ENCODE assay signal across 22 cellular contexts in genomic region chr1:208934933-208935332, GRCh38.
A peak's percentile ranks its signal among the peaks of the same experiment; 100 is the strongest.
DNase-seq lines count a peak whose midpoint lies in the region; ATAC-seq and TF ChIP-seq lines count a peak whose summit lies in the region.
"Had no signal": no experiment of that assay in that cellular context is flagged by ENCODE, and none has a peak within 500 bp of the region (broad histone marks: within the 10 kb centered on the region; RNA-seq: fewer than 3 reads in every experiment).

No MANE protein-coding gene starts in this region.

- in situ Hi-C loops in GM13977 (cut with MboI; ENCODE audit: low pct_unique_long_range_greater_than_20kb, low sequenced_read_pairs, unreplicated experiment), result no loop called here

- no peaks in the 10 kb centered on the region for H3K36me3 ChIP-seq in RWPE2 (ENCODE audit: low read depth)
- H3K36me3 ChIP-seq: BE2C, HAP-1 had no signal

- H3K4me3 ChIP-seq in RWPE2 (ENCODE audit: severe bottlenecking) (no peak overlapping the region), epithelial cell of esophagus (ENCODE audit: low read length) (no peak overlapping the region)
- H3K4me3 ChIP-seq: HAP-1 had no signal

- ATAC-seq in RWPE2 (ENCODE audit: low read depth) (peak; percentile 85), foreskin keratinocyte (peak; percentile 89)
- ATAC-seq: HepG2 had no signal

- H3K27me3 ChIP-seq in RWPE2 (ENCODE audit: insufficient read depth, poor library complexity, severe bottlenecking), result no peaks in the 10 kb centered on the region
- no peaks in the 10 kb centered on the region for H3K27me3 ChIP-seq in foreskin keratinocyte
- H3K27me3 ChIP-seq: BE2C had no signal

- H3K4me1 ChIP-seq in RWPE2 (ENCODE audit: insufficient read depth, poor library complexity, severe bottlenecking) (no peaks in the 10 kb centered on the region), foreskin keratinocyte (peaks cover 11% of the 10 kb centered on the region)
- H3K4me1 ChIP-seq: HAP-1 had no signal

- no peaks in the 10 kb centered on the region for H3K9me3 ChIP-seq in RWPE2 (ENCODE audit: severe bottlenecking)
- H3K9me3 ChIP-seq: BE2C, HAP-1 had no signal

- TF ChIP-seq CTCF in RWPE2 (IDR thresholded peaks at IDR 0.05; ENCODE audit: poor library complexity, severe bottlenecking), result no peak
- no peak for TF ChIP-seq CTCF in epithelial cell of esophagus (IDR thresholded peaks at IDR 0.05; ENCODE audit: insufficient read depth, low read depth, low read length, missing control alignments)
- TF ChIP-seq CTCF in foreskin keratinocyte (conservative IDR thresholded peaks at IDR 0.05), result no peak
- TF ChIP-seq CTCF in GM13977 (IDR thresholded peaks at IDR 0.05; ENCODE audit: extremely low read depth, insufficient read depth, missing control alignments), result no peak
- no peak for TF ChIP-seq CTCF in GM20000 (IDR thresholded peaks at IDR 0.05; ENCODE audit: extremely low read depth, missing control alignments)

- DNase-seq in HT1080 (ENCODE audit: low read depth) (peak; percentile 25), RWPE2 (ENCODE audit: low spot score) (no peak), epithelial cell of esophagus (ENCODE audit: low read depth) (peak; percentile 84), foreskin keratinocyte (peak; percentile 72 to 91), GM13977 (ENCODE audit: low spot score) (no peak), GM20000 (ENCODE audit: low spot score) (no peak), NCI-H187 (lab: John Stamatoyannopoulos, UW) (no peak)
- DNase-seq in stimulated activated CD4-positive, alpha-beta T cell treated with anti-CD3 and anti-CD28 coated beads, Interleukin-4, amount 100 ng/mL, for 4 hours, result no peak
- DNase-seq: ACHN; BE2C; C1 segment of cervical spinal cord; CD4-positive, CD25-positive, alpha-beta regulatory T cell; CD8-positive, alpha-beta memory T cell; COR-L47; DMS 273 treated with DMSO at 0.1 percent for 48 hours; DMS53; DND-41; EL; KBM-7 had no signal

- H3K27ac ChIP-seq in RWPE2 (ENCODE audit: poor library complexity, severe bottlenecking) (peak overlapping the region; percentile 17), foreskin keratinocyte (peak overlapping the region; percentile 30)
- H3K27ac ChIP-seq: HL-60 had no signal

Comparison
In these comparisons a context has a peak if more than half of its experiments do, and no peak if none do; other contexts are left out.
1. DNase-seq: peak in HT1080 (single experiment), epithelial cell of esophagus (single experiment) and foreskin keratinocyte (2 of 2); none in RWPE2 (single experiment), GM13977 (single experiment), GM20000 (single experiment), NCI-H187 (0 of 2) and stimulated activated CD4-positive, alpha-beta T cell treated with anti-CD3 and anti-CD28 coated beads, Interleukin-4, amount 100 ng/mL, for 4 hours (0 of 2).